1 cellular context compared by ENCODE assay signal in the genomic region with DNA sequence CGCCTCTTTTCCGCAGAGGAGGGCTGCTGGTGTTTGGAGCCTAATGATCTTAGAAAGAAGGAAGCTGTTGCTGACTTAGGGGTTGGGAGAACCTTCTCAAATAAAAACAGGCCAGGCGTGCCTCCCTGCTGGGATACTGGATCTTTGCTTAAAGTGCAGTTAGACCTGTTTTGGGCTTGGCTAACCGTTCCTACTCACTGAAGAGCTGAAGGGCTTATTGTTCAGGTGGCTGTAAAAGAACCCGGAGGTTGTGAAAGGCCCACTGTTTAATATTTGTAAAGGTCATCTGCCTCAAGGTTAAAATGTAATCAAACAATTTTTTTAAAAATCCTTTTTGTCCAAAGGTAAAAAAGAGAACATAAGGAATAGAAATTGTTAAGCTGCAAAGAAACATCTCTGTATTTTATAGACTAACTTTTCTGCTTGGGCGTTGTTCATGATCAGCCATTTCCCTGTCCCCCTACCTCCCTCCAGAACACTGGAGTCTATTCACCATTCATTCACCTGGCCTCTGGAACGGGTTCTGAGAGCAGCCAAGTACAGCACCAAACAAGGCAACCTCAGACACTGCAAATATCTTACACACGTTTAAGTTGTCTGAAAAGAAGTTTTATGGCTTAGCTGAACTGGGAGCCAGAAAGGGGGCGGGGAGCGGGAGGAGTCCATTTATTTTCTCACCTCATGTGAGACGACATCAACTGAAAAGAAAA.
A peak's percentile ranks its signal among the peaks of the same experiment; 100 is the strongest.
TF ChIP-seq lines count a peak whose summit lies in the region.

No MANE protein-coding gene starts in this region.

TF ChIP-seq in HepG2, 621 proteins besides CTCF, POLR2A, EP300 and RAD21 (continued from another document):
- TF ChIP-seq, protein P1, sequence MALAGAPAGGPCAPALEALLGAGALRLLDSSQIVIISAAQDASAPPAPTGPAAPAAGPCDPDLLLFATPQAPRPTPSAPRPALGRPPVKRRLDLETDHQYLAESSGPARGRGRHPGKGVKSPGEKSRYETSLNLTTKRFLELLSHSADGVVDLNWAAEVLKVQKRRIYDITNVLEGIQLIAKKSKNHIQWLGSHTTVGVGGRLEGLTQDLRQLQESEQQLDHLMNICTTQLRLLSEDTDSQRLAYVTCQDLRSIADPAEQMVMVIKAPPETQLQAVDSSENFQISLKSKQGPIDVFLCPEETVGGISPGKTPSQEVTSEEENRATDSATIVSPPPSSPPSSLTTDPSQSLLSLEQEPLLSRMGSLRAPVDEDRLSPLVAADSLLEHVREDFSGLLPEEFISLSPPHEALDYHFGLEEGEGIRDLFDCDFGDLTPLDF (CRISPR knock-in tag; IDR thresholded peaks at IDR 0.05) = no peak
- no peak for TF ChIP-seq ETV6 (CRISPR knock-in tag; conservative IDR thresholded peaks at IDR 0.05)
- TF ChIP-seq, protein P2, sequence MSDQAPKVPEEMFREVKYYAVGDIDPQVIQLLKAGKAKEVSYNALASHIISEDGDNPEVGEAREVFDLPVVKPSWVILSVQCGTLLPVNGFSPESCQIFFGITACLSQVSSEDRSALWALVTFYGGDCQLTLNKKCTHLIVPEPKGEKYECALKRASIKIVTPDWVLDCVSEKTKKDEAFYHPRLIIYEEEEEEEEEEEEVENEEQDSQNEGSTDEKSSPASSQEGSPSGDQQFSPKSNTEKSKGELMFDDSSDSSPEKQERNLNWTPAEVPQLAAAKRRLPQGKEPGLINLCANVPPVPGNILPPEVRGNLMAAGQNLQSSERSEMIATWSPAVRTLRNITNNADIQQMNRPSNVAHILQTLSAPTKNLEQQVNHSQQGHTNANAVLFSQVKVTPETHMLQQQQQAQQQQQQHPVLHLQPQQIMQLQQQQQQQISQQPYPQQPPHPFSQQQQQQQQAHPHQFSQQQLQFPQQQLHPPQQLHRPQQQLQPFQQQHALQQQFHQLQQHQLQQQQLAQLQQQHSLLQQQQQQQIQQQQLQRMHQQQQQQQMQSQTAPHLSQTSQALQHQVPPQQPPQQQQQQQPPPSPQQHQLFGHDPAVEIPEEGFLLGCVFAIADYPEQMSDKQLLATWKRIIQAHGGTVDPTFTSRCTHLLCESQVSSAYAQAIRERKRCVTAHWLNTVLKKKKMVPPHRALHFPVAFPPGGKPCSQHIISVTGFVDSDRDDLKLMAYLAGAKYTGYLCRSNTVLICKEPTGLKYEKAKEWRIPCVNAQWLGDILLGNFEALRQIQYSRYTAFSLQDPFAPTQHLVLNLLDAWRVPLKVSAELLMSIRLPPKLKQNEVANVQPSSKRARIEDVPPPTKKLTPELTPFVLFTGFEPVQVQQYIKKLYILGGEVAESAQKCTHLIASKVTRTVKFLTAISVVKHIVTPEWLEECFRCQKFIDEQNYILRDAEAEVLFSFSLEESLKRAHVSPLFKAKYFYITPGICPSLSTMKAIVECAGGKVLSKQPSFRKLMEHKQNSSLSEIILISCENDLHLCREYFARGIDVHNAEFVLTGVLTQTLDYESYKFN (CRISPR knock-in tag; conservative IDR thresholded peaks at IDR 0.05) = peak; percentile 83
- peak; percentile 62 for TF ChIP-seq POLR2G (IDR thresholded peaks at IDR 0.05; ENCODE audit: low read depth, low read length)
- TF ChIP-seq ZNF660 (CRISPR knock-in tag; IDR thresholded peaks at IDR 0.05; ENCODE audit: borderline replicate concordance, low read depth) = no peak
- 0 out of 4 replicates have a peak, but pooled peaks of 1 of the 2 experiments have one; percentile 26 for TF ChIP-seq ATF4 (CRISPR knock-in tag; IDR thresholded peaks at IDR 0.05)
- TF ChIP-seq NPAS2 (CRISPR knock-in tag; IDR thresholded peaks at IDR 0.05; ENCODE audit: borderline replicate concordance) = no peak
- TF ChIP-seq MED8 (CRISPR knock-in tag; IDR thresholded peaks at IDR 0.05; ENCODE audit: insufficient replicate concordance) = no peak
- no peak for TF ChIP-seq GABPA (IDR thresholded peaks at IDR 0.05; ENCODE audit: low read depth, low read length)
- no peak for TF ChIP-seq GABPA (CRISPR knock-in tag; IDR thresholded peaks at IDR 0.05; ENCODE audit: low read depth)
- no peak for TF ChIP-seq ZC3H4 (CRISPR knock-in tag; IDR thresholded peaks at IDR 0.05; ENCODE audit: borderline replicate concordance)
- TF ChIP-seq HIVEP1 (CRISPR knock-in tag; IDR thresholded peaks at IDR 0.05) = no peak
- TF ChIP-seq RCOR2 (CRISPR knock-in tag; IDR thresholded peaks at IDR 0.05) = peak; percentile 56; the same call in 1 of the 2 replicates
- no peak for TF ChIP-seq ZNF260 (CRISPR knock-in tag; IDR thresholded peaks at IDR 0.05; ENCODE audit: borderline replicate concordance, low read depth)
- TF ChIP-seq ZBTB7A (CRISPR knock-in tag; IDR thresholded peaks at IDR 0.05) = no peak
- no peak for TF ChIP-seq SMC3 (IDR thresholded peaks at IDR 0.05; ENCODE audit: low read length)
- no peak for TF ChIP-seq ZNF34 (CRISPR knock-in tag; IDR thresholded peaks at IDR 0.05; ENCODE audit: borderline replicate concordance)
- TF ChIP-seq, protein P3, sequence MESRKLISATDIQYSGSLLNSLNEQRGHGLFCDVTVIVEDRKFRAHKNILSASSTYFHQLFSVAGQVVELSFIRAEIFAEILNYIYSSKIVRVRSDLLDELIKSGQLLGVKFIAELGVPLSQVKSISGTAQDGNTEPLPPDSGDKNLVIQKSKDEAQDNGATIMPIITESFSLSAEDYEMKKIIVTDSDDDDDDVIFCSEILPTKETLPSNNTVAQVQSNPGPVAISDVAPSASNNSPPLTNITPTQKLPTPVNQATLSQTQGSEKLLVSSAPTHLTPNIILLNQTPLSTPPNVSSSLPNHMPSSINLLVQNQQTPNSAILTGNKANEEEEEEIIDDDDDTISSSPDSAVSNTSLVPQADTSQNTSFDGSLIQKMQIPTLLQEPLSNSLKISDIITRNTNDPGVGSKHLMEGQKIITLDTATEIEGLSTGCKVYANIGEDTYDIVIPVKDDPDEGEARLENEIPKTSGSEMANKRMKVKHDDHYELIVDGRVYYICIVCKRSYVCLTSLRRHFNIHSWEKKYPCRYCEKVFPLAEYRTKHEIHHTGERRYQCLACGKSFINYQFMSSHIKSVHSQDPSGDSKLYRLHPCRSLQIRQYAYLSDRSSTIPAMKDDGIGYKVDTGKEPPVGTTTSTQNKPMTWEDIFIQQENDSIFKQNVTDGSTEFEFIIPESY (CRISPR knock-in tag; IDR thresholded peaks at IDR 0.05) = no peak
- no peak for TF ChIP-seq ZNF33A (CRISPR knock-in tag; IDR thresholded peaks at IDR 0.05; ENCODE audit: borderline replicate concordance)
- peak; percentile 15; the same call in 1 of the 2 replicates for TF ChIP-seq HMG20B (CRISPR knock-in tag; conservative IDR thresholded peaks at IDR 0.05)
- no peak for TF ChIP-seq ZNF781 (CRISPR knock-in tag; IDR thresholded peaks at IDR 0.05; ENCODE audit: borderline replicate concordance, not compliant biosample characterization)
- no peak for TF ChIP-seq HCFC1 (IDR thresholded peaks at IDR 0.05; ENCODE audit: low read depth, low read length)
- no peak for TF ChIP-seq ZBTB2 (CRISPR knock-in tag; IDR thresholded peaks at IDR 0.05; ENCODE audit: low read depth)
- TF ChIP-seq ZNF530 (CRISPR knock-in tag; IDR thresholded peaks at IDR 0.05; ENCODE audit: low read depth) = no peak
- no peak for TF ChIP-seq ZNF138 (CRISPR knock-in tag; IDR thresholded peaks at IDR 0.05; ENCODE audit: low read depth)
- TF ChIP-seq, protein P4, sequence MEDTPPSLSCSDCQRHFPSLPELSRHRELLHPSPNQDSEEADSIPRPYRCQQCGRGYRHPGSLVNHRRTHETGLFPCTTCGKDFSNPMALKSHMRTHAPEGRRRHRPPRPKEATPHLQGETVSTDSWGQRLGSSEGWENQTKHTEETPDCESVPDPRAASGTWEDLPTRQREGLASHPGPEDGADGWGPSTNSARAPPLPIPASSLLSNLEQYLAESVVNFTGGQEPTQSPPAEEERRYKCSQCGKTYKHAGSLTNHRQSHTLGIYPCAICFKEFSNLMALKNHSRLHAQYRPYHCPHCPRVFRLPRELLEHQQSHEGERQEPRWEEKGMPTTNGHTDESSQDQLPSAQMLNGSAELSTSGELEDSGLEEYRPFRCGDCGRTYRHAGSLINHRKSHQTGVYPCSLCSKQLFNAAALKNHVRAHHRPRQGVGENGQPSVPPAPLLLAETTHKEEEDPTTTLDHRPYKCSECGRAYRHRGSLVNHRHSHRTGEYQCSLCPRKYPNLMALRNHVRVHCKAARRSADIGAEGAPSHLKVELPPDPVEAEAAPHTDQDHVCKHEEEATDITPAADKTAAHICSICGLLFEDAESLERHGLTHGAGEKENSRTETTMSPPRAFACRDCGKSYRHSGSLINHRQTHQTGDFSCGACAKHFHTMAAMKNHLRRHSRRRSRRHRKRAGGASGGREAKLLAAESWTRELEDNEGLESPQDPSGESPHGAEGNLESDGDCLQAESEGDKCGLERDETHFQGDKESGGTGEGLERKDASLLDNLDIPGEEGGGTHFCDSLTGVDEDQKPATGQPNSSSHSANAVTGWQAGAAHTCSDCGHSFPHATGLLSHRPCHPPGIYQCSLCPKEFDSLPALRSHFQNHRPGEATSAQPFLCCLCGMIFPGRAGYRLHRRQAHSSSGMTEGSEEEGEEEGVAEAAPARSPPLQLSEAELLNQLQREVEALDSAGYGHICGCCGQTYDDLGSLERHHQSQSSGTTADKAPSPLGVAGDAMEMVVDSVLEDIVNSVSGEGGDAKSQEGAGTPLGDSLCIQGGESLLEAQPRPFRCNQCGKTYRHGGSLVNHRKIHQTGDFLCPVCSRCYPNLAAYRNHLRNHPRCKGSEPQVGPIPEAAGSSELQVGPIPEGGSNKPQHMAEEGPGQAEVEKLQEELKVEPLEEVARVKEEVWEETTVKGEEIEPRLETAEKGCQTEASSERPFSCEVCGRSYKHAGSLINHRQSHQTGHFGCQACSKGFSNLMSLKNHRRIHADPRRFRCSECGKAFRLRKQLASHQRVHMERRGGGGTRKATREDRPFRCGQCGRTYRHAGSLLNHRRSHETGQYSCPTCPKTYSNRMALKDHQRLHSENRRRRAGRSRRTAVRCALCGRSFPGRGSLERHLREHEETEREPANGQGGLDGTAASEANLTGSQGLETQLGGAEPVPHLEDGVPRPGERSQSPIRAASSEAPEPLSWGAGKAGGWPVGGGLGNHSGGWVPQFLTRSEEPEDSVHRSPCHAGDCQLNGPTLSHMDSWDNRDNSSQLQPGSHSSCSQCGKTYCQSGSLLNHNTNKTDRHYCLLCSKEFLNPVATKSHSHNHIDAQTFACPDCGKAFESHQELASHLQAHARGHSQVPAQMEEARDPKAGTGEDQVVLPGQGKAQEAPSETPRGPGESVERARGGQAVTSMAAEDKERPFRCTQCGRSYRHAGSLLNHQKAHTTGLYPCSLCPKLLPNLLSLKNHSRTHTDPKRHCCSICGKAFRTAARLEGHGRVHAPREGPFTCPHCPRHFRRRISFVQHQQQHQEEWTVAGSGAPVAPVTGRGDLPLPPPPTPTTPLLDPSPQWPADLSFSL (CRISPR knock-in tag; IDR thresholded peaks at IDR 0.05) = no peak
TF ChIP-seq in HepG2: peak in this region for 95.
